ENCODE assay signal across 14 cellular contexts in the genomic region with DNA sequence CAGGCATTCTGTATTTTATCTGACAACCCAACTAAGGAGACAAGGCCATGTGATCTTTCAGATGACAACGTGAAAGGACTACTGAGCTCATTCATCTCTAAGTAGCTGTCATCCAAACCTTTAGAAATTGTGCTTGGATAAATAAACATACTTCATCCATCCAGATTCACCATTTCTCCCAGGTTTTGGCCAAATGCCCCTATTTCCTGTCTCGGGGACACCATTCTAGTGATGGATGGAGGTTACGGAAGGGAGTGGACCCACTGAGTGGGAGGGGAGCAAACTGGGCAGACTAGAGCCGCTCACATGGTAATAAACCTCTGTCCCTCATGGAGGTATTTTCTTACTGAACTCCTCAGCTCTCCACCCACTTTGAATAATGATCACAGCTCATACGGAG.
DNase-seq lines count a peak whose midpoint lies in the region; ATAC-seq, FAIRE-seq and TF ChIP-seq lines count a peak whose summit lies in the region.
"Had no signal": no experiment of that assay in that cellular context is flagged by ENCODE, and none has a peak within 500 bp of the region (broad histone marks: within the 10 kb centered on the region; RNA-seq: fewer than 3 reads in every experiment).

No MANE protein-coding gene starts in this region.

- CTCF ChIA-PET in A549 (lab: Yijun Ruan, JAX) = interaction anchor here (0.8 to 2.0 kb wide), 9 partner anchors 10 to 108 kb away, joined by 3 to 7 read pairs (median 4); no protein-coding TSS in a partner anchor

- H3K4me3 Mint-ChIP-seq in dendritic cell treated with granulocyte-macrophage colony-stimulating factor and Interleukin-4, amounts not matched to agents 40 ng/mL and 50 ng/mL, for 4 days = no peak overlapping the region
- H3K4me3 Mint-ChIP-seq in naive thymus-derived CD8-positive, alpha-beta T cell = peak overlapping the region in 5 of 10 donors; percentile 68 to 87 (median 80)
- H3K4me3 Mint-ChIP-seq: activated CD4-positive, alpha-beta T cell treated with anti-CD3 and anti-CD28 coated beads, Interleukin-2, amount 10 ng/mL, durations not matched to agents 24 days and 14 days; activated naive CD4-positive, alpha-beta T cell treated with anti-CD3 and anti-CD28 coated beads, Interleukin-2, amount 10 ng/mL, durations not matched to agents 7 days and 5 days; nephron had no signal

- TF ChIP-seq EP300 in A549 (IDR thresholded peaks at IDR 0.05) = no peak

- H3K9me3 ChIP-seq in A549 (no peaks in the 10 kb centered on the region), GM23248 (ENCODE audit: low read depth) (no peaks in the 10 kb centered on the region)

- H3K4me3 ChIP-seq in A549 = no peak overlapping the region
- H3K4me3 ChIP-seq in GM23248 = no peak overlapping the region
- H3K4me3 ChIP-seq: SK-N-MC had no signal

- DNase-seq in A549 (ENCODE audit: low read depth in 1 of 2, low spot score in 1 of 2) = no peak
- DNase-seq in GM23248 = no peak
- DNase-seq in naive thymus-derived CD8-positive, alpha-beta T cell = no peak
- DNase-seq in NCI-H1417 (lab: John Stamatoyannopoulos, UW) = no peak
- DNase-seq: activated CD4-positive, alpha-beta T cell treated with anti-CD3 and anti-CD28 coated beads, Interleukin-2, amount 10 ng/mL, durations not matched to agents 24 days and 14 days; activated naive CD4-positive, alpha-beta T cell treated with anti-CD3 and anti-CD28 coated beads, Interleukin-2, amount 10 ng/mL, durations not matched to agents 7 days and 5 days; left ventricle myocardium superior; NCI-H526 treated with DMSO at 0.1 percent for 48 hours had no signal

- peaks cover 7% of the 10 kb centered on the region for H3K9me3 Mint-ChIP-seq in dendritic cell treated with granulocyte-macrophage colony-stimulating factor and Interleukin-4, amounts not matched to agents 40 ng/mL and 50 ng/mL, for 4 days
- H3K9me3 Mint-ChIP-seq in naive thymus-derived CD8-positive, alpha-beta T cell = peaks cover 0 to 2% (median 0%) of the 10 kb centered on the region in 9 donors
- H3K9me3 Mint-ChIP-seq: activated naive CD4-positive, alpha-beta T cell treated with anti-CD3 and anti-CD28 coated beads, Interleukin-2, amount 10 ng/mL, durations not matched to agents 7 days and 5 days; nephron had no signal

- no peaks in the 10 kb centered on the region for H3K27me3 Mint-ChIP-seq in dendritic cell treated with granulocyte-macrophage colony-stimulating factor and Interleukin-4, amounts not matched to agents 40 ng/mL and 50 ng/mL, for 4 days
- no peaks in the 10 kb centered on the region for H3K27me3 Mint-ChIP-seq in naive thymus-derived CD8-positive, alpha-beta T cell
- H3K27me3 Mint-ChIP-seq: activated CD4-positive, alpha-beta T cell treated with anti-CD3 and anti-CD28 coated beads, Interleukin-2, amount 10 ng/mL, durations not matched to agents 24 days and 14 days had no signal

- peaks cover 27% of the 10 kb centered on the region for H3F3A ChIP-seq in GM23248 (ENCODE audit: insufficient read depth)

- no peaks in the 10 kb centered on the region for H3K36me3 ChIP-seq in GM23248 (ENCODE audit: low read depth)

- no peaks in the 10 kb centered on the region for H4K20me1 ChIP-seq in GM23248 (ENCODE audit: insufficient read depth)

- H3K9me2 ChIP-seq in GM23248 (ENCODE audit: insufficient read depth) = no peaks in the 10 kb centered on the region; the same call in 1 of the 2 replicates

- ATAC-seq in A549 (no peak), GM21515 (IDR thresholded peaks at IDR 0.05; ENCODE audit: unreplicated experiment) (no peak), GM19351 (IDR thresholded peaks at IDR 0.05; ENCODE audit: unreplicated experiment) (no peak), GM19467 (IDR thresholded peaks at IDR 0.05; ENCODE audit: unreplicated experiment) (no peak)
- ATAC-seq in naive thymus-derived CD8-positive, alpha-beta T cell = no peak

- TF ChIP-seq RAD21 in A549 (conservative IDR thresholded peaks at IDR 0.05 in 1 of 2, IDR thresholded peaks at IDR 0.05 in 1 of 2) = no peak

- POLR2A ChIA-PET in A549 (lab: Yijun Ruan, JAX) = interaction anchor here (1.9 kb wide), 1 partner anchor 59 kb away, joined by 7 read pairs; no protein-coding TSS in a partner anchor
- POLR2A ChIA-PET in naive thymus-derived CD8-positive, alpha-beta T cell (lab: Charles Lee) = interaction anchor here (0.8 to 1.8 kb wide), 6 partner anchors 9 to 166 kb away, joined by 3 to 12 read pairs (median 4); a partner anchor contains a TSS

- intact Hi-C loops in dendritic cell treated with granulocyte-macrophage colony-stimulating factor and Interleukin-4, amounts not matched to agents 40 ng/mL and 50 ng/mL, for 4 days (cut with micrococcal nuclease) = loop anchor here (1.0 to 5.0 kb wide), 2 partner anchors 68 to 93 kb away; no protein-coding TSS in a partner anchor

- FAIRE-seq in A549 (lab: Jason Lieb, UNC) = no peak

- H3K4me1 ChIP-seq in A549 (peaks cover 34% of the 10 kb centered on the region), GM23248 (ENCODE audit: insufficient read depth) (peaks cover 30% of the 10 kb centered on the region)

- in situ Hi-C loops in GM23248 (cut with MboI) = no loop called here

- peak overlapping the region; percentile 91 for H3K27ac Mint-ChIP-seq in dendritic cell treated with granulocyte-macrophage colony-stimulating factor and Interleukin-4, amounts not matched to agents 40 ng/mL and 50 ng/mL, for 4 days
- H3K27ac Mint-ChIP-seq in naive thymus-derived CD8-positive, alpha-beta T cell = peak overlapping the region; percentile 79 to 95 (median 93)
- H3K27ac Mint-ChIP-seq: activated naive CD4-positive, alpha-beta T cell treated with anti-CD3 and anti-CD28 coated beads, Interleukin-2, amount 10 ng/mL, durations not matched to agents 7 days and 5 days; nephron had no signal

- no peak overlapping the region for H2AFZ ChIP-seq in GM23248

- H3K36me3 Mint-ChIP-seq in dendritic cell treated with granulocyte-macrophage colony-stimulating factor and Interleukin-4, amounts not matched to agents 40 ng/mL and 50 ng/mL, for 4 days (ENCODE audit: low read depth) = peaks cover 6% of the 10 kb centered on the region
- no peaks in the 10 kb centered on the region for H3K36me3 Mint-ChIP-seq in naive thymus-derived CD8-positive, alpha-beta T cell

- no peaks in the 10 kb centered on the region for H3K27me3 ChIP-seq in GM23248 (replicated peaks; ENCODE audit: insufficient read depth)

- H3K4me1 Mint-ChIP-seq in dendritic cell treated with granulocyte-macrophage colony-stimulating factor and Interleukin-4, amounts not matched to agents 40 ng/mL and 50 ng/mL, for 4 days (ENCODE audit: low read depth) = peaks cover 88% of the 10 kb centered on the region
- peaks cover 18 to 31% (median 25%) of the 10 kb centered on the region in 4 donors for H3K4me1 Mint-ChIP-seq in naive thymus-derived CD8-positive, alpha-beta T cell
- H3K4me1 Mint-ChIP-seq: nephron had no signal

- H3K9ac ChIP-seq in GM23248 = peak overlapping the region; percentile 72

- peak overlapping the region; percentile 30 for H3K4me2 ChIP-seq in A549
- no peak overlapping the region for H3K4me2 ChIP-seq in GM23248 (ENCODE audit: unreplicated experiment)

- no peak for TF ChIP-seq POLR2A in A549 (IDR thresholded peaks at IDR 0.05; ENCODE audit: low read length)

- no peak for TF ChIP-seq CTCF in A549 (IDR thresholded peaks at IDR 0.05)

- H3K27ac ChIP-seq in A549 (peak overlapping the region; percentile 50 to 79), GM23248 (peak overlapping the region; percentile 97)
- H3K27ac ChIP-seq: SK-N-MC had no signal

- WGBS in A549 (ENCODE audit: missing lambda C conversion rate) = 84% methylated on average over 5 of the region's 5 CpGs
- WGBS in GM23248 (ENCODE audit: low coverage in 1 of 2, low lambda C conversion rate in 2 of 2, missing lambda C conversion rate in 2 of 2), 2 experiments = 75 to 77% methylated on average over 5 of the region's 5 CpGs

- H3K79me2 ChIP-seq in GM23248 (ENCODE audit: insufficient read depth) = no peaks in the 10 kb centered on the region

TF ChIP-seq in A549, 52 proteins besides CTCF, POLR2A, EP300 and RAD21:
- TF ChIP-seq JUN (IDR thresholded peaks at IDR 0.05) (no peak), KDM5A (IDR thresholded peaks at IDR 0.05) (no peak), NPAS2 (CRISPR knock-in tag; IDR thresholded peaks at IDR 0.05; ENCODE audit: borderline replicate concordance) (no peak), MAZ (IDR thresholded peaks at IDR 0.05; ENCODE audit: borderline replicate concordance, low read depth, low read length) (no peak), EHMT2 (IDR thresholded peaks at IDR 0.05; ENCODE audit: low read depth) (no peak), BHLHE40 (IDR thresholded peaks at IDR 0.05; ENCODE audit: low read depth, low read length) (no peak)
- TF ChIP-seq, protein P1, sequence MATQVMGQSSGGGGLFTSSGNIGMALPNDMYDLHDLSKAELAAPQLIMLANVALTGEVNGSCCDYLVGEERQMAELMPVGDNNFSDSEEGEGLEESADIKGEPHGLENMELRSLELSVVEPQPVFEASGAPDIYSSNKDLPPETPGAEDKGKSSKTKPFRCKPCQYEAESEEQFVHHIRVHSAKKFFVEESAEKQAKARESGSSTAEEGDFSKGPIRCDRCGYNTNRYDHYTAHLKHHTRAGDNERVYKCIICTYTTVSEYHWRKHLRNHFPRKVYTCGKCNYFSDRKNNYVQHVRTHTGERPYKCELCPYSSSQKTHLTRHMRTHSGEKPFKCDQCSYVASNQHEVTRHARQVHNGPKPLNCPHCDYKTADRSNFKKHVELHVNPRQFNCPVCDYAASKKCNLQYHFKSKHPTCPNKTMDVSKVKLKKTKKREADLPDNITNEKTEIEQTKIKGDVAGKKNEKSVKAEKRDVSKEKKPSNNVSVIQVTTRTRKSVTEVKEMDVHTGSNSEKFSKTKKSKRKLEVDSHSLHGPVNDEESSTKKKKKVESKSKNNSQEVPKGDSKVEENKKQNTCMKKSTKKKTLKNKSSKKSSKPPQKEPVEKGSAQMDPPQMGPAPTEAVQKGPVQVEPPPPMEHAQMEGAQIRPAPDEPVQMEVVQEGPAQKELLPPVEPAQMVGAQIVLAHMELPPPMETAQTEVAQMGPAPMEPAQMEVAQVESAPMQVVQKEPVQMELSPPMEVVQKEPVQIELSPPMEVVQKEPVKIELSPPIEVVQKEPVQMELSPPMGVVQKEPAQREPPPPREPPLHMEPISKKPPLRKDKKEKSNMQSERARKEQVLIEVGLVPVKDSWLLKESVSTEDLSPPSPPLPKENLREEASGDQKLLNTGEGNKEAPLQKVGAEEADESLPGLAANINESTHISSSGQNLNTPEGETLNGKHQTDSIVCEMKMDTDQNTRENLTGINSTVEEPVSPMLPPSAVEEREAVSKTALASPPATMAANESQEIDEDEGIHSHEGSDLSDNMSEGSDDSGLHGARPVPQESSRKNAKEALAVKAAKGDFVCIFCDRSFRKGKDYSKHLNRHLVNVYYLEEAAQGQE (IDR thresholded peaks at IDR 0.05) = no peak
